8 cellular contexts compared by ENCODE assay signal in genomic region chr17:39197380-39198185, GRCh38. TPM values are rescaled to one million over a fixed set of nuclear protein-coding genes. Genes with fewer than 3 reads are reported as not detected.
DNase-seq lines count a peak whose midpoint lies in the region; ATAC-seq and TF ChIP-seq lines count a peak whose summit lies in the region.

Gene CACNB1, minus strand, starts transcription at chr17:39197669. Its CDS starts 174 bp downstream, at chr17:39197495.

- H3K36me3 Mint-ChIP-seq in GM23338 (ENCODE audit: low read depth), result peaks cover 40% of the 10 kb centered on the region
- H3K36me3 Mint-ChIP-seq in dendritic cell treated with granulocyte-macrophage colony-stimulating factor and Interleukin-4, amounts not matched to agents 40 ng/mL and 50 ng/mL, for 4 days (ENCODE audit: low read depth), result peaks cover 43% of the 10 kb centered on the region

- no peak for TF ChIP-seq RAD21 in liver (IDR thresholded peaks at IDR 0.05)

- peak within 1 kb of the TSS; percentile 89 for H3K4me2 ChIP-seq in GM23338

- peaks cover 30% of the 10 kb centered on the region for H3F3A ChIP-seq in GM23338 (replicated peaks; ENCODE audit: low read depth)

- TF ChIP-seq CTCF in GM23338 (conservative IDR thresholded peaks at IDR 0.05; ENCODE audit: low read depth in 2 of 2) (no peak), liver (IDR thresholded peaks at IDR 0.05; ENCODE audit: low read depth, low read length, missing input control) (no peak)

- H2AFZ ChIP-seq in GM23338, result peak within 1 kb of the TSS; percentile 81; the same call in 1 of the 2 replicates

- H3K27ac Mint-ChIP-seq in GM23338, result peak within 1 kb of the TSS; percentile 82
- peak within 1 kb of the TSS; percentile 93 for H3K27ac Mint-ChIP-seq in dendritic cell treated with granulocyte-macrophage colony-stimulating factor and Interleukin-4, amounts not matched to agents 40 ng/mL and 50 ng/mL, for 4 days

- H3K27me3 ChIP-seq in GM23338 (ENCODE audit: insufficient read depth) (no peaks in the 10 kb centered on the region), liver (ENCODE audit: control insufficient read depth in 4 of 4, insufficient read depth in 4 of 4, low read length in 3 of 4) (no peaks in the 10 kb centered on the region)

- H3K27ac ChIP-seq in GM23338 (ENCODE audit: low read depth) (peak within 1 kb of the TSS; percentile 89), liver (ENCODE audit: low read depth in 1 of 2, low read length in 2 of 2) (no peak within 1 kb of the TSS)

- DNase-seq in AG20443 (ENCODE audit: low spot score) (peak; percentile 89), GM23338 (ENCODE audit: low spot score) (peak; percentile 94), NCI-H524 (lab: John Stamatoyannopoulos, UW) (peak; percentile 72)
- peak; percentile 40 to 49 for DNase-seq in activated CD4-positive, alpha-beta T cell treated with anti-CD3 and anti-CD28 coated beads, Interleukin-2, amount 50 U/mL, for 24 hours (ENCODE audit: low read depth in 1 of 2, low spot score in 1 of 2)
- DNase-seq in stimulated activated CD4-positive, alpha-beta T cell treated with anti-CD3 and anti-CD28 coated beads, Interleukin-2, amount 100 ng/mL, for 4 hours (ENCODE audit: low read depth), result peak; percentile 49

- peaks cover 21% of the 10 kb centered on the region for H3K27me3 Mint-ChIP-seq in GM23338 (ENCODE audit: insufficient read depth, low read depth, poor library complexity)
- H3K27me3 Mint-ChIP-seq in dendritic cell treated with granulocyte-macrophage colony-stimulating factor and Interleukin-4, amounts not matched to agents 40 ng/mL and 50 ng/mL, for 4 days, result peaks cover 2% of the 10 kb centered on the region

- 2% methylated on average over 55 of the region's 55 CpGs for WGBS in liver

- no peaks in the 10 kb centered on the region for H3K9me3 ChIP-seq in liver (ENCODE audit: control insufficient read depth in 4 of 4, low read length in 3 of 4)

- no peak within 1 kb of the TSS for H3K9ac ChIP-seq in liver (ENCODE audit: low read depth in 1 of 2, low read length in 2 of 2)

- ATAC-seq in GM23338 (peak; percentile 72), GM21367 (IDR thresholded peaks at IDR 0.05; ENCODE audit: unreplicated experiment) (no peak)

- H3K4me3 Mint-ChIP-seq in GM23338, result peak within 1 kb of the TSS; percentile 88
- peak within 1 kb of the TSS; percentile 79 for H3K4me3 Mint-ChIP-seq in dendritic cell treated with granulocyte-macrophage colony-stimulating factor and Interleukin-4, amounts not matched to agents 40 ng/mL and 50 ng/mL, for 4 days

- H3K36me3 ChIP-seq in GM23338 (ENCODE audit: insufficient read depth) (peaks cover 23% of the 10 kb centered on the region), liver (ENCODE audit: control insufficient read depth in 4 of 4, insufficient read depth in 3 of 4, low read depth in 1 of 4, low read length in 3 of 4) (peaks cover 6 to 12% (median 9%) of the 10 kb centered on the region in 4 donors)

- peaks cover 52% of the 10 kb centered on the region for H3K4me1 Mint-ChIP-seq in GM23338
- peaks cover 38% of the 10 kb centered on the region for H3K4me1 Mint-ChIP-seq in dendritic cell treated with granulocyte-macrophage colony-stimulating factor and Interleukin-4, amounts not matched to agents 40 ng/mL and 50 ng/mL, for 4 days (ENCODE audit: low read depth)

- H3K4me3 ChIP-seq in GM23338 (peak within 1 kb of the TSS; percentile 93), liver (ENCODE audit: low read depth in 1 of 3, low read length in 3 of 3) (peak within 1 kb of the TSS; percentile 45 to 60 (median 49))

- no peaks in the 10 kb centered on the region for H3K9me2 ChIP-seq in GM23338 (ENCODE audit: insufficient read depth)

- no peaks in the 10 kb centered on the region; the same call in 2 of the 3 replicates for H3K9me3 Mint-ChIP-seq in GM23338
- no peaks in the 10 kb centered on the region for H3K9me3 Mint-ChIP-seq in dendritic cell treated with granulocyte-macrophage colony-stimulating factor and Interleukin-4, amounts not matched to agents 40 ng/mL and 50 ng/mL, for 4 days

- H3K4me1 ChIP-seq in GM23338 (ENCODE audit: insufficient read depth) (peaks cover 45% of the 10 kb centered on the region), liver (ENCODE audit: control insufficient read depth in 4 of 4, insufficient read depth in 4 of 4, low read length in 3 of 4) (peaks cover 7 to 22% (median 15%) of the 10 kb centered on the region in 4 donors)

- H3K79me2 ChIP-seq in GM23338 (replicated peaks; ENCODE audit: insufficient read depth), result peaks cover 47% of the 10 kb centered on the region

- intact Hi-C loops in dendritic cell treated with granulocyte-macrophage colony-stimulating factor and Interleukin-4, amounts not matched to agents 40 ng/mL and 50 ng/mL, for 4 days (cut with micrococcal nuclease), result no loop called here

- peaks cover 19% of the 10 kb centered on the region for H4K20me1 ChIP-seq in GM23338 (replicated peaks; ENCODE audit: insufficient read depth)

TF ChIP-seq in GM23338, 12 proteins besides CTCF, POLR2A, EP300 and RAD21 (continues in another document):
- TF ChIP-seq, protein P1, sequence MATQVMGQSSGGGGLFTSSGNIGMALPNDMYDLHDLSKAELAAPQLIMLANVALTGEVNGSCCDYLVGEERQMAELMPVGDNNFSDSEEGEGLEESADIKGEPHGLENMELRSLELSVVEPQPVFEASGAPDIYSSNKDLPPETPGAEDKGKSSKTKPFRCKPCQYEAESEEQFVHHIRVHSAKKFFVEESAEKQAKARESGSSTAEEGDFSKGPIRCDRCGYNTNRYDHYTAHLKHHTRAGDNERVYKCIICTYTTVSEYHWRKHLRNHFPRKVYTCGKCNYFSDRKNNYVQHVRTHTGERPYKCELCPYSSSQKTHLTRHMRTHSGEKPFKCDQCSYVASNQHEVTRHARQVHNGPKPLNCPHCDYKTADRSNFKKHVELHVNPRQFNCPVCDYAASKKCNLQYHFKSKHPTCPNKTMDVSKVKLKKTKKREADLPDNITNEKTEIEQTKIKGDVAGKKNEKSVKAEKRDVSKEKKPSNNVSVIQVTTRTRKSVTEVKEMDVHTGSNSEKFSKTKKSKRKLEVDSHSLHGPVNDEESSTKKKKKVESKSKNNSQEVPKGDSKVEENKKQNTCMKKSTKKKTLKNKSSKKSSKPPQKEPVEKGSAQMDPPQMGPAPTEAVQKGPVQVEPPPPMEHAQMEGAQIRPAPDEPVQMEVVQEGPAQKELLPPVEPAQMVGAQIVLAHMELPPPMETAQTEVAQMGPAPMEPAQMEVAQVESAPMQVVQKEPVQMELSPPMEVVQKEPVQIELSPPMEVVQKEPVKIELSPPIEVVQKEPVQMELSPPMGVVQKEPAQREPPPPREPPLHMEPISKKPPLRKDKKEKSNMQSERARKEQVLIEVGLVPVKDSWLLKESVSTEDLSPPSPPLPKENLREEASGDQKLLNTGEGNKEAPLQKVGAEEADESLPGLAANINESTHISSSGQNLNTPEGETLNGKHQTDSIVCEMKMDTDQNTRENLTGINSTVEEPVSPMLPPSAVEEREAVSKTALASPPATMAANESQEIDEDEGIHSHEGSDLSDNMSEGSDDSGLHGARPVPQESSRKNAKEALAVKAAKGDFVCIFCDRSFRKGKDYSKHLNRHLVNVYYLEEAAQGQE (IDR thresholded peaks at IDR 0.05; ENCODE audit: unreplicated experiment), result no peak
- TF ChIP-seq EZH2 (IDR thresholded peaks at IDR 0.05; ENCODE audit: low read depth, unreplicated experiment), result no peak

TF ChIP-seq in liver, 16 proteins besides CTCF, POLR2A, EP300 and RAD21 (continues in another document):
- TF ChIP-seq, protein P2, sequence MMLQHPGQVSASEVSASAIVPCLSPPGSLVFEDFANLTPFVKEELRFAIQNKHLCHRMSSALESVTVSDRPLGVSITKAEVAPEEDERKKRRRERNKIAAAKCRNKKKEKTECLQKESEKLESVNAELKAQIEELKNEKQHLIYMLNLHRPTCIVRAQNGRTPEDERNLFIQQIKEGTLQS (IDR thresholded peaks at IDR 0.05), result no peak
- TF ChIP-seq HNF4G (IDR thresholded peaks at IDR 0.05) (no peak), YY1 (IDR thresholded peaks at IDR 0.05) (no peak), FOXA2 (IDR thresholded peaks at IDR 0.05) (no peak), TAF1 (conservative IDR thresholded peaks at IDR 0.05) (no peak), ZBTB33 (IDR thresholded peaks at IDR 0.05) (no peak), NR2F2 (IDR thresholded peaks at IDR 0.05) (no peak), JUND (IDR thresholded peaks at IDR 0.05) (no peak), HNF4A (conservative IDR thresholded peaks at IDR 0.05) (no peak), FOXA1 (IDR thresholded peaks at IDR 0.05) (no peak), SP1 (IDR thresholded peaks at IDR 0.05) (no peak), EGR1 (IDR thresholded peaks at IDR 0.05; ENCODE audit: low read depth in 2 of 2) (no peak)

RNA-seq across cellular contexts. Expression of gene CACNB1, which starts in this region (rescaled TPM):
- total RNA-seq in GM23338 (2014; rRNA removed; shearing (Covaris generic)), result 12.5 and 13.1 TPM in 2 replicates
- polyA plus RNA-seq in GM23338 (2016; fragmentation: Nextera tagmentation; extraction: Ambion mirVana) (7.8 and 8.4 TPM in 2 replicates), liver (under 1 TPM; 0.22 to 0.31 TPM)
- 1 to 10 TPM in 1 of 2 donors, under 1 TPM in 1; 0.05 to 1.3 TPM for total RNA-seq in liver
